ENCODE assay signal across 34 cellular contexts in the genomic region with DNA sequence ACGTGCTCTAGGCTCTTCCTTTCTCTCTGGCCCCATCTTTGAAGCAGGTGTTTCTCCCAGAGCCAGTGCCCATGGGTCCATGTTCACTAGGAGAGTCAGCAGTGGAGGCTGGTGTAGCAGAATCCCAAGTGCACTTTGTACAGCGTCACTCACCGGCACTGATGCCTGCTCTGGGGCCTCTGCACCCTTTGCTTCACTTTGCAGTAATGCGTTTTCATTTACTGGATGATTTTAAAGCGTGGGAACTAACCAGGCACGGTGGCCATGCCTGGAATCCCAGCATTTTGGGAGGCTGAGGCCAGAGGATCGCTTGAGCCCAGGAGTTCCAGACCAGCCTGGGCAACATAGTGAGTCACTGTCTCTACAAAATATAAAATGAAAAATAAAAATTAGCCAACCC.
"Had no signal": no experiment of that assay in that cellular context is flagged by ENCODE, and none has a peak within 500 bp of the region (broad histone marks: within the 10 kb centered on the region; RNA-seq: fewer than 3 reads in every experiment).

No MANE protein-coding gene starts in this region.

- DNase-seq: activated CD4-positive, alpha-beta T cell treated with anti-CD3 and anti-CD28 coated beads for 4 hours; activated CD4-positive, alpha-beta T cell treated with anti-CD3 and anti-CD28 coated beads, Interleukin-2, amount 50 U/mL, for 4 hours; activated CD8-positive, alpha-beta memory T cell treated with anti-CD3 and anti-CD28 coated beads for 24 hours; activated effector memory CD4-positive, alpha-beta T cell treated with anti-CD3 and anti-CD28 coated beads, Interleukin-2, amount 50 U/mL, for 16 hours; activated naive CD4-positive, alpha-beta T cell treated with anti-CD3 and anti-CD28 coated beads for 36 hours; activated naive CD8-positive, alpha-beta T cell treated with anti-CD3 and anti-CD28 coated beads for 36 hours; dorsolateral prefrontal cortex; effector memory CD4-positive, alpha-beta T cell; gastrocnemius medialis; hippocampal formation; left cardiac atrium; natural killer cell; stimulated activated CD4-positive, alpha-beta T cell treated with anti-CD3 and anti-CD28 coated beads, Interleukin-1b, Interleukin-23, amount 100 ng/mL, for 48 hours; stimulated activated CD4-positive, alpha-beta T cell treated with anti-CD3 and anti-CD28 coated beads, Interleukin-4, amount 100 ng/mL, for 4 hours; stimulated activated CD8-positive, alpha-beta memory T cell treated with anti-CD3 and anti-CD28 coated beads, Interleukin-4, amount 100 ng/mL, for 48 hours; stimulated activated naive CD8-positive, alpha-beta T cell treated with anti-CD3 and anti-CD28 coated beads, Interleukin-15, amount 100 ng/mL, for 72 hours; substantia nigra; T-helper 9 cell; upper lobe of left lung had no signal

- H3K27ac Mint-ChIP-seq: activated naive CD4-positive, alpha-beta T cell treated with anti-CD3 and anti-CD28 coated beads for 36 hours; activated naive CD8-positive, alpha-beta T cell treated with anti-CD3 and anti-CD28 coated beads for 36 hours; activated T-helper 1 cell treated with anti-CD3 and anti-CD28 coated beads, Interleukin-12 subunit alpha, Interleukin-12 subunit beta, Interleukin-2, Interleukin-4 antibody, amounts not matched to agents 30 ng/mL and 10 ng/mL and 1 ng/mL, durations not matched to agents 14 hours and 24 hours and 36 hours; brain; natural killer cell; progenitor cell of endocrine pancreas; stimulated activated memory B cell treated with anti-CD40 and anti-IgM and Interleukin-4, amounts not matched to agents 10 μg/mL and 1 μg/mL and 100 μg/mL, for 72 hours; stimulated activated naive CD8-positive, alpha-beta T cell treated with anti-CD3 and anti-CD28 coated beads, Interleukin-15, amount 100 ng/mL, for 72 hours had no signal

- FAIRE-seq: keratinocyte, TTC549 had no signal

- H3K4me3 Mint-ChIP-seq: activated naive CD4-positive, alpha-beta T cell treated with anti-CD3 and anti-CD28 coated beads for 36 hours; activated naive CD8-positive, alpha-beta T cell treated with anti-CD3 and anti-CD28 coated beads for 36 hours; activated T-helper 1 cell treated with anti-CD3 and anti-CD28 coated beads, Interleukin-12 subunit alpha, Interleukin-12 subunit beta, Interleukin-2, Interleukin-4 antibody, amounts not matched to agents 30 ng/mL and 10 ng/mL and 1 ng/mL, durations not matched to agents 14 hours and 24 hours and 36 hours; brain; natural killer cell; stimulated activated memory B cell treated with anti-CD40 and anti-IgM and Interleukin-4, amounts not matched to agents 10 μg/mL and 1 μg/mL and 100 μg/mL, for 72 hours; stimulated activated naive CD8-positive, alpha-beta T cell treated with anti-CD3 and anti-CD28 coated beads, Interleukin-15, amount 100 ng/mL, for 72 hours had no signal

- H3K27ac ChIP-seq: ascending aorta, cardiac muscle cell, coronary artery, dorsolateral prefrontal cortex, neutrophil, skin epidermis, upper lobe of left lung, vagina, VCaP had no signal

- ATAC-seq: gastrocnemius medialis; left cardiac atrium; natural killer cell; sciatic nerve; stimulated activated memory B cell treated with anti-CD40 and anti-IgM and Interleukin-4, amounts not matched to agents 10 μg/mL and 1 μg/mL and 100 μg/mL, for 72 hours; stimulated activated naive CD8-positive, alpha-beta T cell treated with anti-CD3 and anti-CD28 coated beads, Interleukin-15, amount 100 ng/mL, for 72 hours had no signal

- H3K27me3 ChIP-seq: ascending aorta, cardiac muscle cell, dorsolateral prefrontal cortex, gastrocnemius medialis, neutrophil, upper lobe of left lung, vagina had no signal

- H3K27me3 Mint-ChIP-seq: activated naive CD8-positive, alpha-beta T cell treated with anti-CD3 and anti-CD28 coated beads for 36 hours; brain; progenitor cell of endocrine pancreas; stimulated activated memory B cell treated with anti-CD40 and anti-IgM and Interleukin-4, amounts not matched to agents 10 μg/mL and 1 μg/mL and 100 μg/mL, for 72 hours; stimulated activated naive CD8-positive, alpha-beta T cell treated with anti-CD3 and anti-CD28 coated beads, Interleukin-15, amount 100 ng/mL, for 72 hours had no signal

- H3K4me1 Mint-ChIP-seq: activated naive CD8-positive, alpha-beta T cell treated with anti-CD3 and anti-CD28 coated beads for 36 hours; brain; stimulated activated memory B cell treated with anti-CD40 and anti-IgM and Interleukin-4, amounts not matched to agents 10 μg/mL and 1 μg/mL and 100 μg/mL, for 72 hours had no signal

- H3K9me3 ChIP-seq: ascending aorta, gastrocnemius medialis, neutrophil, upper lobe of left lung, vagina had no signal

- H3K36me3 ChIP-seq: cardiac muscle cell, vagina had no signal

- H3K4me1 ChIP-seq: ascending aorta, upper lobe of left lung, vagina had no signal

- H3K36me3 Mint-ChIP-seq: activated naive CD8-positive, alpha-beta T cell treated with anti-CD3 and anti-CD28 coated beads for 36 hours; natural killer cell had no signal

- H3K9me3 Mint-ChIP-seq: activated naive CD4-positive, alpha-beta T cell treated with anti-CD3 and anti-CD28 coated beads for 36 hours; activated naive CD8-positive, alpha-beta T cell treated with anti-CD3 and anti-CD28 coated beads for 36 hours; activated T-helper 1 cell treated with anti-CD3 and anti-CD28 coated beads, Interleukin-12 subunit alpha, Interleukin-12 subunit beta, Interleukin-2, Interleukin-4 antibody, amounts not matched to agents 30 ng/mL and 10 ng/mL and 1 ng/mL, durations not matched to agents 14 hours and 24 hours and 36 hours; brain; natural killer cell; stimulated activated memory B cell treated with anti-CD40 and anti-IgM and Interleukin-4, amounts not matched to agents 10 μg/mL and 1 μg/mL and 100 μg/mL, for 72 hours; stimulated activated naive CD8-positive, alpha-beta T cell treated with anti-CD3 and anti-CD28 coated beads, Interleukin-15, amount 100 ng/mL, for 72 hours had no signal

- H3K4me3 ChIP-seq: ascending aorta, cardiac muscle cell, coronary artery, dorsolateral prefrontal cortex, gastrocnemius medialis, lung, skin epidermis, upper lobe of left lung, vagina had no signal
